Comparison of ENCODE assay signal across 1 cellular context in genomic region chr1:12229386-12229834, GRCh38.
TF ChIP-seq lines count a peak whose summit lies in the region.

No MANE protein-coding gene starts in this region.

TF ChIP-seq in HCT116, 20 proteins besides CTCF, POLR2A, EP300 and RAD21 (continued from another document):
- TF ChIP-seq EZH2phosphoT487 (IDR thresholded peaks at IDR 0.05; ENCODE audit: borderline replicate concordance) = no peak
- no peak for TF ChIP-seq SIN3A (IDR thresholded peaks at IDR 0.05; ENCODE audit: low read depth)
